In the genomic region with DNA sequence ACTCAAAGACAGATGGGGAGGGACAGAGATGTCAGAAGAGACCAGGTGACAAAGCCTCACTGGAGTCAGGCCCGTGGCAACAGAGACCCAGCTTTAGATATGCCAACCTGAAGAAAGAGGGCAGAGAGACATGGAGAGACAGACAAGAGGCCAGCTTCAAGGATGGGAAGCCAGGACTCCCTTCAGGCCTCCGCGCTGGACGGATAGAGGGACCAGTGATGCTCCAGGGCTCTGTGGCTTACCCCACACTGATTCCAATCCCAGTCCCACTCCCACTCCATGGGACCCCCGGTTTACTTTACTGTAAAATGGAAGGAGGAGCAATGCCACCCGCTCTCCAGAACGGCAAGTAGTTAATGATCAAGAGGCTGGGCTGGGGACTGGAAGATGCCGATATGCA, we compare ENCODE assay signal across 23 cellular contexts. TPM values are rescaled to one million over a fixed set of nuclear protein-coding genes. Genes with fewer than 3 reads are reported as not detected.
"Had no signal": no experiment of that assay in that cellular context is flagged by ENCODE, and none has a peak within 500 bp of the region (broad histone marks: within the 10 kb centered on the region; RNA-seq: fewer than 3 reads in every experiment).

No MANE protein-coding gene starts in this region.

- H3K27ac ChIP-seq: ascending aorta, breast epithelium, coronary artery, gastrocnemius medialis, heart left ventricle, left lung, neutrophil, sigmoid colon, thoracic aorta had no signal

- H3K36me3 ChIP-seq: breast epithelium had no signal

- DNase-seq: activated CD4-positive, alpha-beta memory T cell treated with anti-CD3 and anti-CD28 coated beads for 36 hours; activated CD4-positive, CD25-positive, alpha-beta regulatory T cell treated with anti-CD3 and anti-CD28 coated beads, Interleukin-2, amount 50 U/mL, for 72 hours; activated CD8-positive, alpha-beta memory T cell treated with anti-CD3 and anti-CD28 coated beads, Interleukin-2, amount 50 U/mL, for 4 hours; activated effector memory CD4-positive, alpha-beta T cell treated with Interleukin-2 at 50 U/mL for 16 hours; activated naive CD4-positive, alpha-beta T cell treated with anti-CD3 and anti-CD28 coated beads, Interleukin-2, amount 50 U/mL, for 16 hours; activated T-cell treated with anti-CD3 and anti-CD28 coated beads, Interleukin-2, amount 50 U/mL, for 4 hours; erythroblast; gastrocnemius medialis; heart left ventricle; left lung; mammary epithelial cell; sigmoid colon; stimulated activated CD4-positive, alpha-beta T cell treated with anti-CD3 and anti-CD28 coated beads, Interleukin-4, amount 100 ng/mL, for 4 hours; T-cell had no signal

- H3K4me3 ChIP-seq: ascending aorta, breast epithelium, coronary artery, gastrocnemius medialis, heart left ventricle, left lung, sigmoid colon, thoracic aorta had no signal

- H3K27me3 ChIP-seq: ascending aorta, breast epithelium, gastrocnemius medialis, heart left ventricle, left lung, sigmoid colon had no signal

- H3K27ac Mint-ChIP-seq: activated CD4-positive, alpha-beta memory T cell treated with anti-CD3 and anti-CD28 coated beads for 36 hours; stimulated activated memory B cell treated with anti-CD40 and anti-IgM and Interleukin-4, amounts not matched to agents 10 μg/mL and 1 μg/mL and 100 μg/mL, for 72 hours; T-cell had no signal

- ATAC-seq: activated T-cell treated with anti-CD3 and anti-CD28 coated beads, Interleukin-2, amount 50 U/mL, for 4 hours; gastrocnemius medialis; heart left ventricle; left lung; SK-N-SH treated with all-trans-retinoic acid at 6 μM for 48 hours; stimulated activated memory B cell treated with anti-CD40 and anti-IgM and Interleukin-4, amounts not matched to agents 10 μg/mL and 1 μg/mL and 100 μg/mL, for 72 hours; T-cell had no signal

- H3K27me3 Mint-ChIP-seq: activated CD4-positive, alpha-beta memory T cell treated with anti-CD3 and anti-CD28 coated beads for 36 hours; stimulated activated memory B cell treated with anti-CD40 and anti-IgM and Interleukin-4, amounts not matched to agents 10 μg/mL and 1 μg/mL and 100 μg/mL, for 72 hours; T-cell had no signal

- H3K9me3 ChIP-seq: ascending aorta, breast epithelium, gastrocnemius medialis, heart left ventricle, left lung, neutrophil, sigmoid colon, thoracic aorta had no signal

- H3K4me1 ChIP-seq: breast epithelium had no signal

- H3K9me3 Mint-ChIP-seq: activated CD4-positive, alpha-beta memory T cell treated with anti-CD3 and anti-CD28 coated beads for 36 hours; activated T-cell treated with anti-CD3 and anti-CD28 coated beads, Interleukin-2, amount 50 U/mL, for 4 hours; stimulated activated memory B cell treated with anti-CD40 and anti-IgM and Interleukin-4, amounts not matched to agents 10 μg/mL and 1 μg/mL and 100 μg/mL, for 72 hours; T-cell had no signal

- H3K4me3 Mint-ChIP-seq: activated CD4-positive, alpha-beta memory T cell treated with anti-CD3 and anti-CD28 coated beads for 36 hours; activated T-cell treated with anti-CD3 and anti-CD28 coated beads, Interleukin-2, amount 50 U/mL, for 4 hours; stimulated activated memory B cell treated with anti-CD40 and anti-IgM and Interleukin-4, amounts not matched to agents 10 μg/mL and 1 μg/mL and 100 μg/mL, for 72 hours; T-cell had no signal

RNA-seq across cellular contexts. Expression of a gene that starts 1.7 kb away (rescaled TPM):
- total RNA-seq: mononuclear cell, thoracic aorta had no signal

RNA-seq across cellular contexts. Expression of a gene that starts 26.5 kb away (rescaled TPM):
- total RNA-seq: ascending aorta, breast epithelium, gastrocnemius medialis, heart left ventricle, kidney, left lung, mononuclear cell, thoracic aorta had no signal
- polyA plus RNA-seq: heart left ventricle, sigmoid colon had no signal
